ENCODE assay signal across 16 cellular contexts in genomic region chr3:15276028-15276717, GRCh38. TPM values are rescaled to one million over a fixed set of nuclear protein-coding genes. Genes with fewer than 3 reads are reported as not detected.
DNase-seq lines count a peak whose midpoint lies in the region; ATAC-seq lines count a peak whose summit lies in the region.
"Had no signal": no experiment of that assay in that cellular context is flagged by ENCODE, and none has a peak within 500 bp of the region (broad histone marks: within the 10 kb centered on the region; RNA-seq: fewer than 3 reads in every experiment).

No MANE protein-coding gene starts in this region.

- H3K4me1 Mint-ChIP-seq in T-cell: peaks cover 79 to 97% (median 86%) of the 10 kb centered on the region in 3 donors

- H3K36me3 Mint-ChIP-seq in T-cell: peaks cover 24% of the 10 kb centered on the region
- H3K36me3 Mint-ChIP-seq: CD8-positive, alpha-beta T cell had no signal

- no peak overlapping the region for H3K4me3 Mint-ChIP-seq in T-cell
- H3K4me3 Mint-ChIP-seq: CD8-positive, alpha-beta T cell had no signal

- H3K27me3 ChIP-seq in Karpas-422 (ENCODE audit: low read length): no peaks in the 10 kb centered on the region
- H3K27me3 ChIP-seq: gastroesophageal sphincter had no signal

- H3K4me3 ChIP-seq in Karpas-422 (ENCODE audit: low read length): no peak overlapping the region
- H3K4me3 ChIP-seq: gastroesophageal sphincter had no signal

- peak overlapping the region; percentile 66 to 70 for H3K27ac Mint-ChIP-seq in T-cell

- intact Hi-C loops in cardiac septum (cut with DNase I) (no loop called here), left ventricle myocardium superior (cut with micrococcal nuclease) (loop anchor here (5.0 kb wide), 1 partner anchor 46 kb away; no protein-coding TSS in a partner anchor)

- no peak overlapping the region for H3K4me2 ChIP-seq in Karpas-422 (ENCODE audit: low read depth, low read length, poor library complexity, severe bottlenecking)

- DNase-seq in cardiac septum (ENCODE audit: low spot score) (peak; percentile 39), left ventricle myocardium superior (no peak), T-cell (no peak), islet precursor cell (peak; percentile 24), Karpas-422 (no peak), NCI-H2029 treated with DMSO at 0.1 percent for 48 hours (lab: John Stamatoyannopoulos, UW) (no peak), NCI-H446 (lab: John Stamatoyannopoulos, UW) (no peak)
- DNase-seq: CD8-positive, alpha-beta T cell; NCI-H1105 treated with DMSO at 0.1 percent for 48 hours; NCI-H524 treated with DMSO at 0.1 percent for 48 hours; retina; stimulated activated CD4-positive, alpha-beta T cell treated with anti-CD3 and anti-CD28 coated beads, Interleukin-4, amount 100 ng/mL, for 1 hour; stimulated activated naive CD4-positive, alpha-beta T cell had no signal

- H3K27ac ChIP-seq in Karpas-422 (ENCODE audit: low read length): no peak overlapping the region
- H3K27ac ChIP-seq: gastroesophageal sphincter, RWPE1 had no signal

- H3K4me1 ChIP-seq in Karpas-422 (ENCODE audit: low read length): no peaks in the 10 kb centered on the region

- H3K9ac ChIP-seq in Karpas-422 (ENCODE audit: low read length): no peak overlapping the region

- POLR2A ChIA-PET in T-cell (lab: Charles Lee): interaction anchor here in 1 of 2 donors (1.3 kb wide), 1 partner anchor 55 kb away, joined by 5 read pairs; no protein-coding TSS in a partner anchor

- CTCF ChIA-PET in T-cell (lab: Charles Lee): interaction anchor here (0.7 to 1.7 kb wide), 7 partner anchors 8 to 101 kb away, joined by 3 to 6 read pairs (median 4); partner anchors contain the start of gene SH3BP5 (in 1 of the 2)

- no peaks in the 10 kb centered on the region for H3K36me3 ChIP-seq in Karpas-422 (ENCODE audit: insufficient read depth, low read length)
- H3K36me3 ChIP-seq: gastroesophageal sphincter had no signal

- H3K79me2 ChIP-seq in Karpas-422 (ENCODE audit: low read length): no peaks in the 10 kb centered on the region

- H3K9me3 Mint-ChIP-seq in T-cell: no peaks in the 10 kb centered on the region

- H3K9me3 ChIP-seq in Karpas-422 (ENCODE audit: low read length): no peaks in the 10 kb centered on the region
- H3K9me3 ChIP-seq: gastroesophageal sphincter had no signal

- ATAC-seq in left ventricle myocardium superior (no peak), T-cell (replicated peaks in 1 of 4) (no peak), HG03442 (IDR thresholded peaks at IDR 0.05; ENCODE audit: unreplicated experiment) (no peak)
- ATAC-seq: CD8-positive, alpha-beta T cell; gastroesophageal sphincter had no signal

- no peaks in the 10 kb centered on the region for H3K9me2 ChIP-seq in Karpas-422 (replicated peaks; ENCODE audit: insufficient read depth, low read length)

- no peaks in the 10 kb centered on the region for H3K27me3 Mint-ChIP-seq in T-cell

- no peak overlapping the region for H2AFZ ChIP-seq in Karpas-422 (ENCODE audit: low read length)

- no peaks in the 10 kb centered on the region for H4K20me1 ChIP-seq in Karpas-422 (ENCODE audit: insufficient read depth, low read depth, low read length)

RNA-seq across cellular contexts. Expression of gene SH3BP5, which starts 56.2 kb away (rescaled TPM):
- total RNA-seq in cardiac septum (11.4 TPM), left ventricle myocardium superior (9.7 TPM), T-cell (10 to 100 TPM; 25.0 to 66.7 (median 41.7) TPM)
- 0.51 and 0.82 TPM in 2 replicates for total RNA-seq in Karpas-422 (2014; rRNA removed; shearing (Covaris generic); ENCODE audit: low replicate concordance)

Comparison
In these comparisons a context has a peak if more than half of its experiments do, and no peak if none do; other contexts are left out.
1. DNase-seq: peak in cardiac septum (single experiment) and islet precursor cell (single experiment); none in left ventricle myocardium superior (single experiment), T-cell (0 of 34), Karpas-422 (single experiment), NCI-H2029 treated with DMSO at 0.1 percent for 48 hours (single experiment) and NCI-H446 (0 of 2).